8 cellular contexts compared by ENCODE assay signal in genomic region chr21:25735895-25736597, GRCh38. TPM values are rescaled to one million over a fixed set of nuclear protein-coding genes. Genes with fewer than 3 reads are reported as not detected.
DNase-seq lines count a peak whose midpoint lies in the region; ATAC-seq and TF ChIP-seq lines count a peak whose summit lies in the region.

No MANE protein-coding gene starts in this region.

- TF ChIP-seq EP300 in Ishikawa (IDR thresholded peaks at IDR 0.05; ENCODE audit: borderline replicate concordance), result no peak

- H3K27ac Mint-ChIP-seq in activated CD8-positive, alpha-beta T cell treated with anti-CD3 and anti-CD28 coated beads for 36 hours, result peak overlapping the region; percentile 90

- TF ChIP-seq RAD21 in Ishikawa (IDR thresholded peaks at IDR 0.05; ENCODE audit: low read depth), result no peak

- H3K9me2 ChIP-seq in hepatocyte (replicated peaks; ENCODE audit: insufficient read depth), result no peaks in the 10 kb centered on the region

- H3K4me3 Mint-ChIP-seq in activated CD8-positive, alpha-beta T cell treated with anti-CD3 and anti-CD28 coated beads for 36 hours, result peak overlapping the region; percentile 91

- POLR2A ChIA-PET in activated CD8-positive, alpha-beta T cell treated with anti-CD3 and anti-CD28 coated beads for 36 hours (lab: Charles Lee), result interaction anchor here (1.6 to 2.0 kb wide), 2 partner anchors 128 to 158 kb away, joined by 6 to 7 read pairs; no protein-coding TSS in a partner anchor

- H3K36me3 ChIP-seq in hepatocyte (replicated peaks; ENCODE audit: insufficient read depth, low read depth), result no peaks in the 10 kb centered on the region

- peaks cover 21% of the 10 kb centered on the region for H3K4me1 ChIP-seq in hepatocyte (ENCODE audit: insufficient read depth)

- peak overlapping the region; percentile 73 for H2AFZ ChIP-seq in hepatocyte

- peaks cover 77% of the 10 kb centered on the region for H3K79me2 ChIP-seq in hepatocyte

- intact Hi-C loops in activated CD8-positive, alpha-beta T cell treated with anti-CD3 and anti-CD28 coated beads for 36 hours (cut with micrococcal nuclease), result no loop called here

- no peak for TF ChIP-seq CTCF in activated CD8-positive, alpha-beta T cell treated with anti-CD3 and anti-CD28 coated beads for 36 hours (IDR thresholded peaks at IDR 0.05)
- no peak for TF ChIP-seq CTCF in hepatocyte (IDR thresholded peaks at IDR 0.05; ENCODE audit: poor library complexity)

- no peaks in the 10 kb centered on the region for H3K9me3 Mint-ChIP-seq in activated CD8-positive, alpha-beta T cell treated with anti-CD3 and anti-CD28 coated beads for 36 hours

- H3K27me3 Mint-ChIP-seq in activated CD8-positive, alpha-beta T cell treated with anti-CD3 and anti-CD28 coated beads for 36 hours, result no peaks in the 10 kb centered on the region

- H3K4me3 ChIP-seq in hepatocyte (peak overlapping the region; percentile 71), skeletal muscle cell (ENCODE audit: low read depth, low read length) (peak overlapping the region; percentile 69)

- peaks cover 49% of the 10 kb centered on the region for H3K4me1 Mint-ChIP-seq in activated CD8-positive, alpha-beta T cell treated with anti-CD3 and anti-CD28 coated beads for 36 hours (ENCODE audit: low read depth)

- H4K20me1 ChIP-seq in hepatocyte (ENCODE audit: insufficient read depth, poor library complexity, severe bottlenecking), result peaks cover 7% of the 10 kb centered on the region

- peak overlapping the region; percentile 77 for H3K4me2 ChIP-seq in hepatocyte

- no peaks in the 10 kb centered on the region for H3K9me3 ChIP-seq in hepatocyte (ENCODE audit: low read depth)

- peak; percentile 14 for ATAC-seq in GM21515 (IDR thresholded peaks at IDR 0.05; ENCODE audit: unreplicated experiment)
- ATAC-seq in activated CD8-positive, alpha-beta T cell treated with anti-CD3 and anti-CD28 coated beads for 36 hours, result peak; percentile 3

- 0% methylated on average over 18 of the region's 20 CpGs for WGBS in hepatocyte (ENCODE audit: low lambda C conversion rate, missing lambda C conversion rate)

- H3K36me3 Mint-ChIP-seq in activated CD8-positive, alpha-beta T cell treated with anti-CD3 and anti-CD28 coated beads for 36 hours (ENCODE audit: low read depth), result peaks cover 21% of the 10 kb centered on the region

- peak overlapping the region; percentile 97 for H3K27ac ChIP-seq in hepatocyte

- no peaks in the 10 kb centered on the region for H3K27me3 ChIP-seq in hepatocyte

- DNase-seq in DMS53 (lab: John Stamatoyannopoulos, UW), result peak; percentile 38
- no peak for DNase-seq in DMS53 treated with DMSO at 0.1 percent for 48 hours (lab: John Stamatoyannopoulos, UW; ENCODE audit: unreplicated experiment)
- DNase-seq in activated CD8-positive, alpha-beta T cell treated with anti-CD3 and anti-CD28 coated beads for 36 hours, result no peak
- peak; percentile 59 for DNase-seq in hepatocyte (ENCODE audit: low spot score)
- DNase-seq in skeletal muscle cell (ENCODE audit: low read depth), result no peak
- DNase-seq in GOT3 (lab: John Stamatoyannopoulos, UW), result no peak

- CTCF ChIA-PET in activated CD8-positive, alpha-beta T cell treated with anti-CD3 and anti-CD28 coated beads for 36 hours (lab: Charles Lee), result interaction anchor here (0.7 to 1.1 kb wide), 2 partner anchors 127 to 128 kb away, joined by 3 read pairs; no protein-coding TSS in a partner anchor

TF ChIP-seq in Ishikawa, 13 proteins besides CTCF, POLR2A, EP300 and RAD21:
- TF ChIP-seq ZBTB7A (IDR thresholded peaks at IDR 0.05; ENCODE audit: low read depth) (0 out of 2 replicates have a peak, but pooled peaks have one; percentile 45), NFIC (IDR thresholded peaks at IDR 0.05) (no peak), REST (IDR thresholded peaks at IDR 0.05; ENCODE audit: low read depth) (no peak), YY1 (IDR thresholded peaks at IDR 0.05; ENCODE audit: low read depth) (no peak), TAF1 (IDR thresholded peaks at IDR 0.05; ENCODE audit: low read depth) (no peak)
TF ChIP-seq in Ishikawa: peak in this region for 1.

RNA-seq across cellular contexts. Expression of gene GABPA, which starts 1.3 kb away (rescaled TPM):
- 10 to 100 TPM; 21.8 to 24.9 TPM for total RNA-seq in activated CD8-positive, alpha-beta T cell treated with anti-CD3 and anti-CD28 coated beads for 36 hours
- 26.1 and 29.8 TPM in 2 replicates for total RNA-seq in hepatocyte
- polyA plus RNA-seq in hepatocyte, result 8.8 and 10.7 TPM in 2 replicates

RNA-seq across cellular contexts. Expression of gene ATP5PF, which starts 1.3 kb away (rescaled TPM):
- 100 to 1,000 TPM; 154 to 159 TPM for total RNA-seq in activated CD8-positive, alpha-beta T cell treated with anti-CD3 and anti-CD28 coated beads for 36 hours
- 178 and 190 TPM in 2 replicates for total RNA-seq in hepatocyte
- polyA plus RNA-seq in hepatocyte, result 478 and 510 TPM in 2 replicates

Comparison
In these comparisons a context has a peak if more than half of its experiments do, and no peak if none do; other contexts are left out.
1. DNase-seq: peak in DMS53 (single experiment) and hepatocyte (single experiment); none in DMS53 treated with DMSO at 0.1 percent for 48 hours (single experiment), activated CD8-positive, alpha-beta T cell treated with anti-CD3 and anti-CD28 coated beads for 36 hours (single experiment), skeletal muscle cell (single experiment) and GOT3 (single experiment).